Comparison of ENCODE assay signal across 9 cellular contexts in the genomic region with DNA sequence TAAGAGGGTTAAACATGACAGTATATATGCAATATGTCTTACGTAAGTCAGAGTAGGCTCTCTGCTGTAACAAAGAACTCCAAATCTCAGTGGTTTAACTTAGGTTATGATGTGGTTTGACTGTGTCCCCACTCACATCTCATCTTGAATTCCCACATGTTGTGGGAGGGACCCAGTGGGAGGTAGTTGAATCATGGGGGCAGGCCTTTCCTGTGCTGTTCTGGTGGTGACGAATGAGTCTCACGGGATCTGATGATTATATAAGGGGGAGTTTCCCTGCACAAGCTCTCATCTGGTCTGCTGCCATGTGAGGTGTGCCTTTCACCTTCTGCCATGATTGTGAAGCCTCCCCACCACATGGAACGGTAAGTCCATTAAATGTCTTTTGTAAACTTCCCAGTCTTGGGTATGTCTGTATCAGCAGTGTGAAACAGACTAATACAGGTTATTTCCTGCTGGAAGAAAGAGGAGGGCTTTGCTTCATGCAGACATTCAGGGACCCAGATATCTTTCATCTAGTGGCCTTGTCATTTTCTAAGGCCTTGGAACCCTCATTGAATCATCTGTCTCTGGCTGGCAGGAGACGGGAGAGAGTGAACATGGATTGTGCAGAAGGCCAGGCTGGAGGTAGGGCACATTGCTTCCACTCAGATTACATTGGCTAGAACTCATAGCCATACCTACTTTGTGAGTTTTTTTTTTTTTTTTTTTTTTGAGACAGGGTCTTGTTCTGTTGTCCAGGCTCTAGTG.
A peak's percentile ranks its signal among the peaks of the same experiment; 100 is the strongest.
DNase-seq lines count a peak whose midpoint lies in the region; ATAC-seq and TF ChIP-seq lines count a peak whose summit lies in the region.
"Had no signal": no experiment of that assay in that cellular context is flagged by ENCODE, and none has a peak within 500 bp of the region (broad histone marks: within the 10 kb centered on the region; RNA-seq: fewer than 3 reads in every experiment).

No MANE protein-coding gene starts in this region.

- peak overlapping the region in 1 of 2 experiments; percentile 3; a peak in 1 of 4 replicates for H3K4me3 ChIP-seq in DND-41 (ENCODE audit: low read depth in 1 of 2, low read length in 2 of 2)

- no peaks in the 10 kb centered on the region for H4K20me1 ChIP-seq in DND-41 (ENCODE audit: insufficient read depth, low read length)

- H3K27ac Mint-ChIP-seq in activated naive CD4-positive, alpha-beta T cell treated with anti-CD3 and anti-CD28 coated beads, Interleukin-2, amount 50 U/mL, for 72 hours, result peak overlapping the region; percentile 10 to 53

- peaks cover 48% of the 10 kb centered on the region for H3K4me1 ChIP-seq in DND-41 (ENCODE audit: insufficient read depth, low read length)

- H3K9me3 Mint-ChIP-seq in activated naive CD4-positive, alpha-beta T cell treated with anti-CD3 and anti-CD28 coated beads, Interleukin-2, amount 50 U/mL, for 72 hours, result peaks cover 5 to 15% of the 10 kb centered on the region in 2 donors

- H3K9me3 ChIP-seq in DND-41 (ENCODE audit: insufficient read depth, low read length, severe bottlenecking), result peaks cover 5% of the 10 kb centered on the region

- no peak overlapping the region for H3K9ac ChIP-seq in DND-41 (ENCODE audit: low read depth, low read length)

- peak; percentile 69 for DNase-seq in DND-41
- peak; percentile 27 for DNase-seq in NCI-H226
- peak; percentile 31 to 67 for DNase-seq in activated naive CD4-positive, alpha-beta T cell treated with anti-CD3 and anti-CD28 coated beads, Interleukin-2, amount 50 U/mL, for 72 hours (ENCODE audit: low spot score in 2 of 2)
- no peak for DNase-seq in omental fat pad (ENCODE audit: low spot score)
- DNase-seq in posterior cingulate gyrus, result no peak
- no peak for DNase-seq in NCI-H524 treated with DMSO at 0.1 percent for 48 hours (lab: John Stamatoyannopoulos, UW)
- DNase-seq in AG20443 (ENCODE audit: low spot score), result no peak
- no peak for DNase-seq in NCI-H2196 treated with DMSO at 0.1 percent for 48 hours (lab: John Stamatoyannopoulos, UW; ENCODE audit: unreplicated experiment)
- DNase-seq: NCI-H446 treated with DMSO at 0.1 percent for 48 hours had no signal

- ATAC-seq in DND-41 (ENCODE audit: insufficient read depth, low read depth) (peak; percentile 79), omental fat pad (ENCODE audit: low FRiP score) (peak; percentile 49)
- peak; percentile 93 to 96 for ATAC-seq in activated naive CD4-positive, alpha-beta T cell treated with anti-CD3 and anti-CD28 coated beads, Interleukin-2, amount 50 U/mL, for 72 hours

- H3K27ac ChIP-seq in DND-41 (ENCODE audit: low read length), result peak overlapping the region; percentile 50; the same call in 1 of the 2 replicates

- H3K36me3 ChIP-seq in DND-41 (ENCODE audit: insufficient read depth, low read length), result peaks cover 4% of the 10 kb centered on the region; the same call in 1 of the 2 replicates

- no peaks in the 10 kb centered on the region for H3K27me3 ChIP-seq in DND-41 (ENCODE audit: insufficient read depth, low read length, poor library complexity)

- peaks cover 15 to 59% of the 10 kb centered on the region in 2 donors for H3K36me3 Mint-ChIP-seq in activated naive CD4-positive, alpha-beta T cell treated with anti-CD3 and anti-CD28 coated beads, Interleukin-2, amount 50 U/mL, for 72 hours

- TF ChIP-seq CTCF in DND-41 (IDR thresholded peaks at IDR 0.05; ENCODE audit: borderline replicate concordance, extremely low read depth, low read length, poor library complexity, severe bottlenecking) (no peak), omental fat pad (IDR thresholded peaks at IDR 0.05) (no peak)

- peaks cover 19% of the 10 kb centered on the region for H3K79me2 ChIP-seq in DND-41 (ENCODE audit: insufficient read depth, low read length)

- no peak overlapping the region for H2AFZ ChIP-seq in DND-41 (ENCODE audit: low read depth, low read length)

- intact Hi-C loops in posterior cingulate gyrus (cut with DNase I), result no loop called here

- H3K4me2 ChIP-seq in DND-41 (ENCODE audit: insufficient read depth, low read length), result no peak overlapping the region

Comparison
In these comparisons a context has a peak if more than half of its experiments do, and no peak if none do; other contexts are left out.
1. DNase-seq: peak in DND-41 (single experiment), NCI-H226 (single experiment) and activated naive CD4-positive, alpha-beta T cell treated with anti-CD3 and anti-CD28 coated beads, Interleukin-2, amount 50 U/mL, for 72 hours (2 of 2); none in omental fat pad (single experiment), posterior cingulate gyrus (0 of 10), NCI-H524 treated with DMSO at 0.1 percent for 48 hours (single experiment), AG20443 (single experiment) and NCI-H2196 treated with DMSO at 0.1 percent for 48 hours (single experiment).
2. Peak in every context shown above with its lines, with median percentiles within 50 percentile points of each other: ATAC-seq.